Comparison of ENCODE assay signal across 10 cellular contexts in genomic region chr9:129491486-129491855, GRCh38.
DNase-seq lines count a peak whose midpoint lies in the region; ATAC-seq, FAIRE-seq and TF ChIP-seq lines count a peak whose summit lies in the region.
"Had no signal": no experiment of that assay in that cellular context is flagged by ENCODE, and none has a peak within 500 bp of the region (broad histone marks: within the 10 kb centered on the region; RNA-seq: fewer than 3 reads in every experiment).

No MANE protein-coding gene starts in this region.

- no peak overlapping the region for H2BK120ac ChIP-seq in H1 (replicated peaks; ENCODE audit: low read depth, low read length)

- no peaks in the 10 kb centered on the region for H3K9me3 ChIP-seq in H1 (ENCODE audit: insufficient read depth in 2 of 2, low read depth in 1 of 2, low read length in 1 of 2)
- H3K9me3 ChIP-seq: SJCRH30 had no signal

- no peak overlapping the region for H3K9ac ChIP-seq in H1 (replicated peaks in 1 of 4; ENCODE audit: extremely low read depth in 1 of 4, low read depth in 3 of 4, low read length in 3 of 4)

- H3K27me3 Mint-ChIP-seq in stimulated activated naive CD8-positive, alpha-beta T cell treated with anti-CD3 and anti-CD28 coated beads, Interleukin-15, Interleukin-2, amounts not matched to agents 100 ng/mL and 50 ng/mL, for 24 hours: no peaks in the 10 kb centered on the region
- no peaks in the 10 kb centered on the region for H3K27me3 Mint-ChIP-seq in neural crest cell (ENCODE audit: low read depth)

- peak overlapping the region; percentile 62 for H3K18ac ChIP-seq in H1 (ENCODE audit: extremely low read depth, low read length)

- no peak for DNase-seq in stimulated activated naive CD8-positive, alpha-beta T cell treated with anti-CD3 and anti-CD28 coated beads, Interleukin-15, Interleukin-2, amounts not matched to agents 100 U/mL and 50 U/mL, for 24 hours
- DNase-seq in H1 (ENCODE audit: low read depth in 1 of 2, low spot score in 2 of 2) (no peak), neural crest cell (ENCODE audit: low read depth, low spot score) (no peak), COLO829 (ENCODE audit: low spot score) (no peak), OCI-M2 (lab: John Stamatoyannopoulos, UW; ENCODE audit: unreplicated experiment) (no peak)
- DNase-seq: SJCRH30 had no signal

- CTCF ChIA-PET in H1 (lab: Charles Lee; ENCODE audit: partially characterized antibody): interaction anchor here (1.8 kb wide), 1 partner anchor 117 kb away, joined by 5 read pairs; no protein-coding TSS in a partner anchor

- peak overlapping the region; percentile 92 for H3K4me3 Mint-ChIP-seq in stimulated activated naive CD8-positive, alpha-beta T cell treated with anti-CD3 and anti-CD28 coated beads, Interleukin-15, Interleukin-2, amounts not matched to agents 100 ng/mL and 50 ng/mL, for 24 hours
- H3K4me3 Mint-ChIP-seq in neural crest cell: peak overlapping the region; percentile 49

- ATAC-seq in stimulated activated naive CD8-positive, alpha-beta T cell treated with anti-CD3 and anti-CD28 coated beads, Interleukin-15, Interleukin-2, amounts not matched to agents 100 U/mL and 50 U/mL, for 24 hours: no peak
- ATAC-seq in GM18858 (IDR thresholded peaks at IDR 0.05; ENCODE audit: unreplicated experiment): no peak
- no peak for ATAC-seq in HG03460 (IDR thresholded peaks at IDR 0.05; ENCODE audit: unreplicated experiment)

- peaks cover 65% of the 10 kb centered on the region for H3K4me1 Mint-ChIP-seq in stimulated activated naive CD8-positive, alpha-beta T cell treated with anti-CD3 and anti-CD28 coated beads, Interleukin-15, Interleukin-2, amounts not matched to agents 100 ng/mL and 50 ng/mL, for 24 hours (ENCODE audit: low read depth)
- peaks cover 65% of the 10 kb centered on the region for H3K4me1 Mint-ChIP-seq in neural crest cell

- POLR2A ChIA-PET in H1 (lab: Charles Lee; ENCODE audit: partially characterized antibody): interaction anchor here (1.3 kb wide), 1 partner anchor 111 kb away, joined by 3 read pairs; no protein-coding TSS in a partner anchor

- H4K20me1 ChIP-seq in H1 (replicated peaks in 1 of 2; ENCODE audit: control insufficient read depth in 1 of 2, insufficient read depth in 2 of 2, low read length in 2 of 2): peaks cover 0 to 2% of the 10 kb centered on the region in 2 experiments

- H3K36me3 Mint-ChIP-seq in stimulated activated naive CD8-positive, alpha-beta T cell treated with anti-CD3 and anti-CD28 coated beads, Interleukin-15, Interleukin-2, amounts not matched to agents 100 ng/mL and 50 ng/mL, for 24 hours (ENCODE audit: low read depth): peaks cover 37% of the 10 kb centered on the region
- no peaks in the 10 kb centered on the region for H3K36me3 Mint-ChIP-seq in neural crest cell (ENCODE audit: low read depth)

- no peak overlapping the region for H3K27ac Mint-ChIP-seq in stimulated activated naive CD8-positive, alpha-beta T cell treated with anti-CD3 and anti-CD28 coated beads, Interleukin-15, Interleukin-2, amounts not matched to agents 100 ng/mL and 50 ng/mL, for 24 hours
- no peak overlapping the region for H3K27ac Mint-ChIP-seq in neural crest cell (ENCODE audit: unreplicated experiment)

- FAIRE-seq in H1 (lab: Jason Lieb, UNC): no peak
- FAIRE-seq: bronchial epithelial cell had no signal

- WGBS in H1 (ENCODE audit: extremely low coverage in 1 of 2, insufficient coverage in 1 of 2, insufficient read length in 1 of 2, insufficient replicate concordance in 2 of 2, low coverage in 1 of 2, low lambda C conversion rate in 2 of 2, missing lambda C conversion rate in 1 of 2), 2 experiments: 78% methylated on average over 8 of the region's 8 CpGs; no CpG with 5 or more reads in 1 of the 2 experiments

- H3K36me3 ChIP-seq in H1 (ENCODE audit: control insufficient read depth in 2 of 4, insufficient read depth in 4 of 4, low read length in 3 of 4): no peaks in the 10 kb centered on the region
- H3K36me3 ChIP-seq: SJCRH30 had no signal

- peak overlapping the region; percentile 85 for H4K91ac ChIP-seq in H1 (replicated peaks; ENCODE audit: insufficient read length, low read length)

- H3K4me2 ChIP-seq in H1 (ENCODE audit: insufficient read depth in 1 of 2, low read depth in 2 of 2, low read length in 2 of 2): no peak overlapping the region

- no peaks in the 10 kb centered on the region for H3K9me3 Mint-ChIP-seq in stimulated activated naive CD8-positive, alpha-beta T cell treated with anti-CD3 and anti-CD28 coated beads, Interleukin-15, Interleukin-2, amounts not matched to agents 100 ng/mL and 50 ng/mL, for 24 hours
- H3K9me3 Mint-ChIP-seq in neural crest cell: no peaks in the 10 kb centered on the region

- no peak for TF ChIP-seq RAD21 in H1 (IDR thresholded peaks at IDR 0.05 in 1 of 2, conservative IDR thresholded peaks at IDR 0.05 in 1 of 2; ENCODE audit: low read depth in 2 of 2, low read length in 2 of 2)

- peaks cover 3 to 37% (median 29%) of the 10 kb centered on the region in 4 experiments for H3K4me1 ChIP-seq in H1 (replicated peaks in 1 of 4; ENCODE audit: control insufficient read depth in 3 of 4, insufficient read depth in 4 of 4, low read length in 3 of 4)

- no peak overlapping the region for H4K5ac ChIP-seq in H1 (ENCODE audit: insufficient read length, low read depth, low read length)

- no peak overlapping the region; the same call in 1 of the 2 replicates for H4K8ac ChIP-seq in H1 (ENCODE audit: extremely low read depth, insufficient read depth, low read length)

- peak overlapping the region; percentile 90; the same call in 1 of the 2 replicates for H2BK12ac ChIP-seq in H1 (ENCODE audit: low read depth, low read length)

- H3K23ac ChIP-seq in H1 (ENCODE audit: insufficient read length): no peak overlapping the region

- no peak overlapping the region for H2AFZ ChIP-seq in H1 (ENCODE audit: low read length)

- H3K56ac ChIP-seq in H1 (replicated peaks; ENCODE audit: insufficient read length, low read depth, low read length): no peak overlapping the region

- peak overlapping the region; percentile 93 for H3K4ac ChIP-seq in H1 (replicated peaks; ENCODE audit: insufficient read length, low read depth, low read length)

- no peak for TF ChIP-seq CTCF in H1 (IDR thresholded peaks at IDR 0.05; ENCODE audit: control extremely low read depth in 1 of 3, insufficient read depth in 1 of 3, low read depth in 1 of 3, low read length in 3 of 3)
- TF ChIP-seq CTCF in neural crest cell (conservative IDR thresholded peaks at IDR 0.05): no peak

- no peak overlapping the region for H3K4me3 ChIP-seq in H1 (ENCODE audit: extremely low read depth in 1 of 4, insufficient read depth in 2 of 4, low read depth in 3 of 4, low read length in 4 of 4)
- H3K4me3 ChIP-seq: SJCRH30 had no signal

- H2AK5ac ChIP-seq in H1 (ENCODE audit: low read depth, low read length): no peak overlapping the region; the same call in 1 of the 2 replicates

- peaks cover 27% of the 10 kb centered on the region for H3K23me2 ChIP-seq in H1 (ENCODE audit: low read depth, low read length)

- H3K27me3 ChIP-seq in H1 (replicated peaks in 1 of 4; ENCODE audit: control insufficient read depth in 3 of 4, extremely low read depth in 1 of 4, insufficient read depth in 3 of 4, low read length in 3 of 4): peaks cover 2 to 49% (median 44%) of the 10 kb centered on the region in 4 experiments

- no peak overlapping the region for H3K14ac ChIP-seq in H1 (ENCODE audit: insufficient read length)

- H3K79me1 ChIP-seq in H1 (ENCODE audit: low read depth, low read length): no peaks in the 10 kb centered on the region

- no peak overlapping the region for H3K27ac ChIP-seq in H1 (ENCODE audit: low read depth, low read length)
- H3K27ac ChIP-seq: SJCRH30 had no signal

- no peak for TF ChIP-seq EP300 in H1 (IDR thresholded peaks at IDR 0.05; ENCODE audit: borderline replicate concordance in 1 of 2, low read depth in 2 of 2, low read length in 2 of 2)

- peak overlapping the region; percentile 99; the same call in 1 of the 2 replicates for H2BK15ac ChIP-seq in H1 (ENCODE audit: low read length)

- no peak overlapping the region; the same call in 1 of the 2 replicates for H2BK20ac ChIP-seq in H1 (ENCODE audit: low read length)

- no peaks in the 10 kb centered on the region for H3K79me2 ChIP-seq in H1 (ENCODE audit: control insufficient read depth in 1 of 2, insufficient read depth in 2 of 2, low read length in 2 of 2)

- H2BK5ac ChIP-seq in H1 (ENCODE audit: low read depth, low read length): peak overlapping the region; percentile 66; the same call in 1 of the 2 replicates

- TF ChIP-seq POLR2A in H1 (IDR thresholded peaks at IDR 0.05; ENCODE audit: control extremely low read depth in 1 of 2, low read depth in 2 of 2, low read length in 2 of 2): no peak

TF ChIP-seq in H1, 55 proteins besides CTCF, POLR2A, EP300 and RAD21:
- TF ChIP-seq SIRT6 (IDR thresholded peaks at IDR 0.05; ENCODE audit: low read length) (no peak), SIX5 (IDR thresholded peaks at IDR 0.05; ENCODE audit: low read depth, low read length) (no peak), TEAD4 (IDR thresholded peaks at IDR 0.05; ENCODE audit: low read depth, low read length) (no peak), CREB1 (IDR thresholded peaks at IDR 0.05) (no peak), HDAC6 (IDR thresholded peaks at IDR 0.05; ENCODE audit: low read depth, low read length) (no peak), BCL11A (IDR thresholded peaks at IDR 0.05; ENCODE audit: low read depth in 2 of 2, low read length in 2 of 2) (no peak), ASH2L (IDR thresholded peaks at IDR 0.05; ENCODE audit: low read length) (no peak), JUND (IDR thresholded peaks at IDR 0.05; ENCODE audit: low read length) (no peak), SP4 (IDR thresholded peaks at IDR 0.05; ENCODE audit: low read length) (no peak), ZNF274 (IDR thresholded peaks at IDR 0.05; ENCODE audit: borderline replicate concordance, extremely low read depth, low read length) (no peak), CHD1 (IDR thresholded peaks at IDR 0.05; ENCODE audit: low read depth, low read length) (no peak), SAP30 (IDR thresholded peaks at IDR 0.05; ENCODE audit: insufficient read depth, insufficient replicate concordance, low read length) (no peak)
